Comparison of ENCODE assay signal across 8 cellular contexts in the genomic region with DNA sequence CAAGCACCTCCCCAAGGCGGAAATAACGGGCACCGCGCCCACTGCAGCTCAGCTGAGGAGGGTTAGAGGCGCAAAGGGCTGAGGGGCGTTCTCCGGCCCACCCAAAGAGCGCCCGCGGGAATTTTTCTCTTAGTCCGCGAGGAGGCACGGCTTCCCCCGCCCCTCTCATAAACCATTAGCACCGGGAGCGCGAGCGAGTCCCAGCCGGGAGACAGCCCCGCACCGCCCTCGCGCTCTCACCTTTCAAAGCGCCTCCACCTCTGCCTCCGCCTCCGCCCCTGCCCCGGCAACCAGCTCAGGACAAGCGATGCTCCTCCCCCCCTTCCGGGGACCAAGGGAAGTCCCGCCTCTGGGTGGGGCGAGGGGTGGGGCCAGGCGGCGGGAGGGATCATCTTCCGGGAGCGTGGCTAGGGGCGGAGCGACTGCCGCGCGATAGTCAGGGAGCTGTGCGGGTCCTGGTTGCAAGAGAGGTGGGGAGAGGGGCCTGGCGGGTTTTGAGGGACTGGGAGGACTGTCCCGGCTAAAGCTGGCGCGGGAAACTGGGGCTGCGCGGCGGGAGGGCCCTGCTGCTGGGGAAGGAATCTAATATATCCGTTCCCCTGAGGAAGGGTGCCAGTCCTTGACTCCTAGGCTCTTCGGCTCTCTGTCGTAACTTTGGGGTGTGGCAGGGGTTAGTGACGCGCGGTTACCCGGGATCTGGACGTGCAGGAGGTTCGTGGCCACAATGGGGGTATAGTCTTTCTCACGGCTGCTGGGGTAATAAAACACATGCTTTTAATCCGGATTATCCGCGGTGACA. TPM values are rescaled to one million over a fixed set of nuclear protein-coding genes. Genes with fewer than 3 reads are reported as not detected.
DNase-seq lines count a peak whose midpoint lies in the region; ATAC-seq and TF ChIP-seq lines count a peak whose summit lies in the region.

A gene (minus strand): TSS at position 309 of the 799 bp plus-strand sequence. CDS start 5,165 bp downstream, outside the sequence.
A gene (plus strand): TSS at position 410 of the 799 bp plus-strand sequence. CDS start 637 bp downstream, outside the sequence.

- TF ChIP-seq CTCF in DND-41 (IDR thresholded peaks at IDR 0.05; ENCODE audit: borderline replicate concordance, extremely low read depth, low read length, poor library complexity, severe bottlenecking) (no peak), Peyer's patch (IDR thresholded peaks at IDR 0.05) (peak in 2 of 6 experiments; percentile 2 to 7), fibroblast of lung (conservative IDR thresholded peaks at IDR 0.05 in 1 of 2, IDR thresholded peaks at IDR 0.05 in 1 of 2; ENCODE audit: low read depth in 1 of 2, low read length in 2 of 2) (no peak)

- peak; percentile 98 for DNase-seq in DND-41
- peak; percentile 97 to 99 (median 98) for DNase-seq in Peyer's patch
- peak; percentile 97 for DNase-seq in activated T-helper 1 cell treated with Interleukin-2 at 50 U/mL for 16 hours (ENCODE audit: low read depth)
- peak; percentile 91 to 95 for DNase-seq in fibroblast of lung (ENCODE audit: low read depth in 2 of 2)
- peak; percentile 95 to 99 (median 98) for DNase-seq in naive thymus-derived CD8-positive, alpha-beta T cell
- DNase-seq in stimulated activated naive B cell treated with anti-CD40 and anti-IgM and Interleukin-4, amounts not matched to agents 10 μg/mL and 1 μg/mL and 100 μg/mL, for 72 hours: peak; percentile 96

- H3K9ac ChIP-seq in DND-41 (ENCODE audit: low read depth, low read length): peak within 1 kb of the TSS; percentile 91
- peak within 1 kb of the TSS; percentile 86 for H3K9ac ChIP-seq in fibroblast of lung (ENCODE audit: insufficient read depth, low read length)

- peaks cover 17 to 51% (median 43%) of the 10 kb centered on the region in 4 donors for H3K4me1 Mint-ChIP-seq in naive thymus-derived CD8-positive, alpha-beta T cell
- H3K4me1 Mint-ChIP-seq in stimulated activated naive B cell treated with anti-CD40 and anti-IgM and Interleukin-4, amounts not matched to agents 10 μg/mL and 1 μg/mL and 100 μg/mL, for 72 hours: peaks cover 14 to 41% of the 10 kb centered on the region in 2 donors

- H3K4me1 ChIP-seq in DND-41 (ENCODE audit: insufficient read depth, low read length): peaks cover 56% of the 10 kb centered on the region
- peaks cover 0 to 19% (median 2%) of the 10 kb centered on the region in 4 donors for H3K4me1 ChIP-seq in Peyer's patch
- H3K4me1 ChIP-seq in fibroblast of lung (ENCODE audit: control insufficient read depth, extremely low read depth, insufficient read depth, low read length): peaks cover 2% of the 10 kb centered on the region

- H3K79me2 ChIP-seq in DND-41 (ENCODE audit: insufficient read depth, low read length) (peaks cover 59% of the 10 kb centered on the region), fibroblast of lung (ENCODE audit: control insufficient read depth, insufficient read depth, low read length) (peaks cover 52% of the 10 kb centered on the region)

- peaks cover 0 to 9% (median 0%) of the 10 kb centered on the region in 9 donors for H3K9me3 Mint-ChIP-seq in naive thymus-derived CD8-positive, alpha-beta T cell
- no peaks in the 10 kb centered on the region for H3K9me3 Mint-ChIP-seq in stimulated activated naive B cell treated with anti-CD40 and anti-IgM and Interleukin-4, amounts not matched to agents 10 μg/mL and 1 μg/mL and 100 μg/mL, for 72 hours

- H3K27ac ChIP-seq in DND-41 (ENCODE audit: low read length): peak within 1 kb of the TSS; percentile 90
- H3K27ac ChIP-seq in KOPT-K1 (ENCODE audit: low read depth, low read length, poor library complexity, severe bottlenecking): peak within 1 kb of the TSS; percentile 72
- peak within 1 kb of the TSS; percentile 87 to 95 (median 89) for H3K27ac ChIP-seq in Peyer's patch
- peak within 1 kb of the TSS; percentile 96 for H3K27ac ChIP-seq in fibroblast of lung (ENCODE audit: insufficient read depth, low read length)

- H3K27me3 ChIP-seq in DND-41 (ENCODE audit: insufficient read depth, low read length, poor library complexity) (no peaks in the 10 kb centered on the region), Peyer's patch (no peaks in the 10 kb centered on the region), fibroblast of lung (ENCODE audit: control insufficient read depth, insufficient read depth, low read length) (no peaks in the 10 kb centered on the region)

- peak within 1 kb of the TSS; percentile 83 to 98 (median 96) for H3K27ac Mint-ChIP-seq in naive thymus-derived CD8-positive, alpha-beta T cell
- H3K27ac Mint-ChIP-seq in stimulated activated naive B cell treated with anti-CD40 and anti-IgM and Interleukin-4, amounts not matched to agents 10 μg/mL and 1 μg/mL and 100 μg/mL, for 72 hours: peak within 1 kb of the TSS; percentile 95

- peak within 1 kb of the TSS; percentile 68 to 96 for H3K4me3 ChIP-seq in DND-41 (ENCODE audit: low read depth in 1 of 2, low read length in 2 of 2)
- H3K4me3 ChIP-seq in Peyer's patch: peak within 1 kb of the TSS; percentile 73 to 91 (median 80)
- H3K4me3 ChIP-seq in fibroblast of lung (replicated peaks in 1 of 4; ENCODE audit: control extremely low read depth in 1 of 4, insufficient read depth in 1 of 4, low read depth in 3 of 4, low read length in 4 of 4): peak within 1 kb of the TSS; percentile 76 to 94 (median 87)

- peak within 1 kb of the TSS; percentile 83 to 97 (median 95) for H3K4me3 Mint-ChIP-seq in naive thymus-derived CD8-positive, alpha-beta T cell
- peak within 1 kb of the TSS; percentile 87 to 90 for H3K4me3 Mint-ChIP-seq in stimulated activated naive B cell treated with anti-CD40 and anti-IgM and Interleukin-4, amounts not matched to agents 10 μg/mL and 1 μg/mL and 100 μg/mL, for 72 hours

- H3K36me3 Mint-ChIP-seq in naive thymus-derived CD8-positive, alpha-beta T cell: peaks cover 0 to 11% (median 6%) of the 10 kb centered on the region in 3 donors
- H3K36me3 Mint-ChIP-seq in stimulated activated naive B cell treated with anti-CD40 and anti-IgM and Interleukin-4, amounts not matched to agents 10 μg/mL and 1 μg/mL and 100 μg/mL, for 72 hours: peaks cover 14 to 18% of the 10 kb centered on the region in 2 donors

- H3K36me3 ChIP-seq in DND-41 (ENCODE audit: insufficient read depth, low read length) (peaks cover 3% of the 10 kb centered on the region), KOPT-K1 (ENCODE audit: insufficient read depth, low read length) (peaks cover 6% of the 10 kb centered on the region; the same call in 1 of the 2 replicates), Peyer's patch (no peaks in the 10 kb centered on the region), fibroblast of lung (ENCODE audit: control insufficient read depth, insufficient read depth, low read length) (peaks cover 2% of the 10 kb centered on the region)

- H3K9me3 ChIP-seq in DND-41 (ENCODE audit: insufficient read depth, low read length, severe bottlenecking) (no peaks in the 10 kb centered on the region), KOPT-K1 (ENCODE audit: insufficient read depth, low read length, poor library complexity, severe bottlenecking) (no peaks in the 10 kb centered on the region), Peyer's patch (no peaks in the 10 kb centered on the region), fibroblast of lung (ENCODE audit: control insufficient read depth, insufficient read depth, low read depth, low read length) (no peaks in the 10 kb centered on the region)

- peak; percentile 91 to 93 for TF ChIP-seq POLR2A in Peyer's patch (IDR thresholded peaks at IDR 0.05)

- POLR2A ChIA-PET in naive thymus-derived CD8-positive, alpha-beta T cell (lab: Charles Lee): interaction anchor here (0.6 to 2.9 kb wide), 14 partner anchors 10 to 1896 kb away, joined by 3 to 23 read pairs (median 4); a partner anchor contains a TSS

- H2AFZ ChIP-seq in DND-41 (ENCODE audit: low read depth, low read length): peak within 1 kb of the TSS; percentile 90
- peak within 1 kb of the TSS; percentile 78 for H2AFZ ChIP-seq in fibroblast of lung (ENCODE audit: low read length)

- H4K20me1 ChIP-seq in DND-41 (ENCODE audit: insufficient read depth, low read length): no peaks in the 10 kb centered on the region
- H4K20me1 ChIP-seq in fibroblast of lung (ENCODE audit: control insufficient read depth, extremely low read depth, insufficient read depth, low read length): no peaks in the 10 kb centered on the region

- ATAC-seq in DND-41 (ENCODE audit: insufficient read depth, low read depth) (peak; percentile 89), GM21825 (IDR thresholded peaks at IDR 0.05; ENCODE audit: unreplicated experiment) (peak; percentile 95)
- ATAC-seq in naive thymus-derived CD8-positive, alpha-beta T cell: peak; percentile 91 to 93
- peak; percentile 96 to 98 for ATAC-seq in stimulated activated naive B cell treated with anti-CD40 and anti-IgM and Interleukin-4, amounts not matched to agents 10 μg/mL and 1 μg/mL and 100 μg/mL, for 72 hours (replicated peaks)

- H3K27me3 Mint-ChIP-seq in naive thymus-derived CD8-positive, alpha-beta T cell: no peaks in the 10 kb centered on the region
- H3K27me3 Mint-ChIP-seq in stimulated activated naive B cell treated with anti-CD40 and anti-IgM and Interleukin-4, amounts not matched to agents 10 μg/mL and 1 μg/mL and 100 μg/mL, for 72 hours: no peaks in the 10 kb centered on the region

- H3K4me2 ChIP-seq in DND-41 (ENCODE audit: insufficient read depth, low read length): peak within 1 kb of the TSS; percentile 88
- H3K4me2 ChIP-seq in fibroblast of lung (ENCODE audit: extremely low read depth, insufficient read depth, low read length): peak within 1 kb of the TSS; percentile 95

RNA-seq across cellular contexts. Expression of the first gene that starts in this region (rescaled TPM):
- 10 to 100 TPM; 19.3 to 63.5 (median 31.1) TPM for total RNA-seq in Peyer's patch
- total RNA-seq in fibroblast of lung: 12.8 and 14.2 TPM in 2 replicates
- 14.0 and 19.5 TPM in 2 replicates for polyA plus RNA-seq in fibroblast of lung
- polyA plus RNA-seq in fibroblast of lung (2012): 13.5 and 18.4 TPM in 2 replicates
- 0.55 and 0.96 TPM in 2 replicates for polyA minus RNA-seq in fibroblast of lung (ENCODE audit: low replicate concordance)
- total RNA-seq in naive thymus-derived CD8-positive, alpha-beta T cell: 10 to 100 TPM; 31.9 to 36.0 TPM
- 10 to 100 TPM; 14.2 to 21.4 (median 18.0) TPM for polyA plus RNA-seq in naive thymus-derived CD8-positive, alpha-beta T cell

RNA-seq across cellular contexts. Expression of the second gene that starts in this region (rescaled TPM):
- total RNA-seq in Peyer's patch: 10 to 100 TPM in 1 of 4 donors, 1 to 10 TPM in 3; 6.8 to 13.2 (median 8.5) TPM
- total RNA-seq in fibroblast of lung: 15.4 and 18.5 TPM in 2 replicates
- polyA plus RNA-seq in fibroblast of lung: 9.4 and 15.0 TPM in 2 replicates
- polyA plus RNA-seq in fibroblast of lung (2012): 7.9 and 11.7 TPM in 2 replicates
- polyA minus RNA-seq in fibroblast of lung (ENCODE audit: low replicate concordance): 0.11 and 0.59 TPM in 2 replicates
- 10 to 100 TPM; 12.5 to 13.4 TPM for total RNA-seq in naive thymus-derived CD8-positive, alpha-beta T cell
- polyA plus RNA-seq in naive thymus-derived CD8-positive, alpha-beta T cell: 1 to 10 TPM; 1.4 to 5.4 (median 2.8) TPM

Comparison
In these comparisons a context has a peak if more than half of its experiments do, and no peak if none do; other contexts are left out.
1. Peak in every context shown above with its lines: DNase-seq, ATAC-seq, H3K4me3 ChIP-seq and H3K27ac ChIP-seq.